Comparison of ENCODE assay signal across 30 cellular contexts in the genomic region with DNA sequence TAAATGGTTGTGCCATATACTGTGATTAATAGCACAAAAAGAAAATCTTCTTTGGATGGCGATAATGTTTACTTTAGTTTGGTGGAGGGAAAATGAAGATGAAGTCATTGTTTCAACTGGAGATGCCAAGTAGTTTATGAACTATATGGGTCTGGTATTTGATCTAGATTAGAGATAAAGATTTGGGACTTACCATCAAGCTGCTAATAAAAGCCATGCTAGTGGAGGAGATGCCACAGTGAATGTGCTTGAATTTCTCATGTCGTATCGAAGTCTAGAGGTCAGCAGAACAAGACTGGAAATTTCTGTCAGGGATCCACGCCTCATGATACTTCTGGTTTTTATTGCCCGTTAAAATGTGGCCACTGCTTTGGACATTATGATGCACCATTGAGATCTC.
"Had no signal": no experiment of that assay in that cellular context is flagged by ENCODE, and none has a peak within 500 bp of the region (broad histone marks: within the 10 kb centered on the region; RNA-seq: fewer than 3 reads in every experiment).

No MANE protein-coding gene starts in this region.

- H3K4me1 ChIP-seq: colonic mucosa, gastrocnemius medialis, heart left ventricle, pancreas, right lobe of liver, suprapubic skin, transverse colon, vagina had no signal

- H3K4me3 Mint-ChIP-seq: dendritic cell treated with granulocyte-macrophage colony-stimulating factor and Interleukin-4, amounts not matched to agents 40 ng/mL and 50 ng/mL, for 4 days; endodermal cell; memory B cell; naive B cell; natural killer cell treated with Interleukin-12 subunit alpha and Interleukin-12 subunit beta and Interleukin-15 and Interleukin-18, amount 100 ng/mL, for 72 hours; neural crest cell; stimulated activated naive CD8-positive, alpha-beta T cell treated with anti-CD3 and anti-CD28 coated beads, Interleukin-15, amount 100 ng/mL, for 72 hours had no signal

- H3K36me3 Mint-ChIP-seq: memory B cell, naive B cell had no signal

- H3K4me1 Mint-ChIP-seq: endodermal cell; memory B cell; naive B cell; neural crest cell; stimulated activated naive CD8-positive, alpha-beta T cell treated with anti-CD3 and anti-CD28 coated beads, Interleukin-15, amount 100 ng/mL, for 72 hours had no signal

- H2AFZ ChIP-seq: hepatocyte had no signal

- H3K27ac ChIP-seq: colonic mucosa, epithelial cell of prostate, gastrocnemius medialis, heart left ventricle, hepatocyte, neutrophil, pancreas, right lobe of liver, suprapubic skin, transverse colon, vagina had no signal

- DNase-seq: colonic mucosa; effector CD8-positive, alpha-beta T cell; endodermal cell; foreskin fibroblast; gastrocnemius medialis; heart left ventricle; kidney; naive B cell; pancreas; right lobe of liver; stimulated activated CD4-positive, alpha-beta T cell treated with anti-CD3 and anti-CD28 coated beads, Interleukin-12 subunit alpha, Interleukin-12 subunit beta, amount 100 ng/mL, for 4 hours; stimulated activated CD4-positive, alpha-beta T cell treated with anti-CD3 and anti-CD28 coated beads, Interleukin-1b, Interleukin-23, amount 100 ng/mL, for 48 hours; stimulated activated CD4-positive, alpha-beta T cell treated with anti-CD3 and anti-CD28 coated beads, Interleukin-4, amount 100 ng/mL, for 1 hour; stimulated activated CD8-positive, alpha-beta memory T cell treated with anti-CD3 and anti-CD28 coated beads, Interleukin-4, amount 100 ng/mL, for 48 hours; stimulated activated naive CD4-positive, alpha-beta T cell; stimulated activated naive CD8-positive, alpha-beta T cell treated with anti-CD3 and anti-CD28 coated beads, Interleukin-15, amount 100 ng/mL, for 72 hours; transverse colon had no signal

- ATAC-seq: esophagus mucosa; gastrocnemius medialis; heart left ventricle; left lobe of liver; natural killer cell treated with Interleukin-12 subunit alpha and Interleukin-12 subunit beta and Interleukin-15 and Interleukin-18, amount 100 ng/mL, for 72 hours; pancreas; right lobe of liver; stimulated activated naive CD8-positive, alpha-beta T cell treated with anti-CD3 and anti-CD28 coated beads, Interleukin-15, amount 100 ng/mL, for 72 hours had no signal

- H3K27me3 Mint-ChIP-seq: dendritic cell treated with granulocyte-macrophage colony-stimulating factor and Interleukin-4, amounts not matched to agents 40 ng/mL and 50 ng/mL, for 4 days; memory B cell; naive B cell; natural killer cell treated with Interleukin-12 subunit alpha and Interleukin-12 subunit beta and Interleukin-15 and Interleukin-18, amount 100 ng/mL, for 72 hours; stimulated activated naive CD8-positive, alpha-beta T cell treated with anti-CD3 and anti-CD28 coated beads, Interleukin-15, amount 100 ng/mL, for 72 hours had no signal

- H3K4me3 ChIP-seq: colonic mucosa, gastrocnemius medialis, heart left ventricle, hepatocyte, lung, pancreas, right lobe of liver, smooth muscle cell, suprapubic skin, transverse colon, vagina had no signal

- H3K27me3 ChIP-seq: colonic mucosa, gastrocnemius medialis, heart left ventricle, hepatocyte, neutrophil, right lobe of liver, suprapubic skin, transverse colon, vagina had no signal

- H3K4me2 ChIP-seq: hepatocyte, smooth muscle cell had no signal

- H3K9me3 ChIP-seq: colonic mucosa, gastrocnemius medialis, neutrophil, pancreas, right lobe of liver, suprapubic skin, transverse colon, vagina had no signal

- H3K36me3 ChIP-seq: colonic mucosa, gastrocnemius medialis, heart left ventricle, neutrophil, pancreas, right lobe of liver, suprapubic skin, transverse colon, vagina had no signal

- H3K27ac Mint-ChIP-seq: dendritic cell treated with granulocyte-macrophage colony-stimulating factor and Interleukin-4, amounts not matched to agents 40 ng/mL and 50 ng/mL, for 4 days; endodermal cell; memory B cell; naive B cell; natural killer cell treated with Interleukin-12 subunit alpha and Interleukin-12 subunit beta and Interleukin-15 and Interleukin-18, amount 100 ng/mL, for 72 hours; stimulated activated naive CD8-positive, alpha-beta T cell treated with anti-CD3 and anti-CD28 coated beads, Interleukin-15, amount 100 ng/mL, for 72 hours had no signal

- H3K79me2 ChIP-seq: hepatocyte had no signal
